2 cellular contexts compared by ENCODE assay signal in genomic region chr2:159589286-159589685, GRCh38.
TF ChIP-seq lines count a peak whose summit lies in the region.

No MANE protein-coding gene starts in this region.

TF ChIP-seq in HepG2, 621 proteins besides CTCF, POLR2A, EP300 and RAD21:
- TF ChIP-seq POLR2AphosphoS2 (IDR thresholded peaks at IDR 0.05; ENCODE audit: low read depth, low read length) (no peak), MAFK (conservative IDR thresholded peaks at IDR 0.05 in 1 of 2, IDR thresholded peaks at IDR 0.05 in 1 of 2; ENCODE audit: low read length in 2 of 2) (peak; percentile 77 to 89; a peak in 3 of 4 replicates), MAFF (IDR thresholded peaks at IDR 0.05; ENCODE audit: low read depth, low read length) (peak; percentile 79), SALL2 (CRISPR knock-in tag; IDR thresholded peaks at IDR 0.05) (no peak)

TF ChIP-seq in IMR-90, 13 proteins besides CTCF, POLR2A, EP300 and RAD21:
- no peak for TF ChIP-seq MXI1 (IDR thresholded peaks at IDR 0.05; ENCODE audit: borderline replicate concordance, low read depth, low read length)
- TF ChIP-seq MAFK (IDR thresholded peaks at IDR 0.05; ENCODE audit: low read depth, low read length): peak; percentile 57
